Comparison of ENCODE assay signal across 4 cellular contexts in genomic region chr7:151907115-151907514, GRCh38. TPM values are rescaled to one million over a fixed set of nuclear protein-coding genes. Genes with fewer than 3 reads are reported as not detected.
"Had no signal": no experiment of that assay in that cellular context is flagged by ENCODE, and none has a peak within 500 bp of the region (broad histone marks: within the 10 kb centered on the region; RNA-seq: fewer than 3 reads in every experiment).

No MANE protein-coding gene starts in this region.

RNA-seq across cellular contexts. Expression of gene GALNTL5, which starts 49.1 kb away (rescaled TPM):
- total RNA-seq: LHCN-M2, M059J, MCF 10A, NCI-H460 had no signal
